ENCODE assay signal across 4 cellular contexts in the genomic region with DNA sequence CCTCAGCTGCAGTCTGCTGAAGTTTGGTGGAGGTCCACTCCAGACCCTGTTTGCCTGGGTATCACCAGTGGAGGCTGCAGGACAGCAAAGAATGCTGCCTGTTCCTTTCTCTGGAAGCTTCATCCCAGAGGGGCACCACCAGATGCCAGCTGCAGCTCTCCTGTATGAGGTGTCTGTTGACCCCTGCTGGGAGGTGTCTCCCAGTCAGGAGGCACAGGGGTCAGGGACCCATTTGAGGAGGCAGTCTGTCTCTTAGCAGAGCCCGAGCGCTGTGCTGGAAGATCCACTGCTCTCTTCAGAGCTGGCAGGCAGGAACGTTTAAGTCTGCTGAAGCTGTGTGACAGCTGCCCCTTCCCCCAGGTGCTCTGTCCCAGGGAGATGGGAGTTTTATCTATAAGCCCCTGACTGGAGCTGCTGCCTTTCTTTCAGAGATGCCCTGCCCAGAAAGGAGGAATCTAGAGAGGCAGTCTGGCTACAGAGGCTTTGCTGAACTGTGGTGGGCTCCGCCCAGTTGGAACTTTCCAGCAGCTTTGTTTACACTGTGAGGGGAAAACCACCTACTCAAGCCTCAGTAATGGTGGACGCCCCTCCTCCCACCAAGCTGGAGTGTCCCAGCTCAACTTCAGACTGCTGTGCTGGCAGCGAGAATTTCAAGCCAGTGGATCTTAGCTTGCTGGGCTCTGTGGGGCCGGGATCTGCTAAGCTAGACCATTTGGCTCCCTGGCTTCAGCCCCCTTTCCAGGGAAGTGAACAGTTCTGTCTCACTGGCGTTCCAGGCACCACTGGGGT. TPM values are rescaled to one million over a fixed set of nuclear protein-coding genes. Genes with fewer than 3 reads are reported as not detected.
"Had no signal": no experiment of that assay in that cellular context is flagged by ENCODE, and none has a peak within 500 bp of the region (broad histone marks: within the 10 kb centered on the region; RNA-seq: fewer than 3 reads in every experiment).

No MANE protein-coding gene starts in this region.

RNA-seq across cellular contexts. Expression of gene KCNJ8, which starts 20.5 kb away (rescaled TPM):
- total RNA-seq: mammary epithelial cell; naive thymus-derived CD8-positive, alpha-beta T cell; smooth muscle cell had no signal
- polyA plus RNA-seq: keratinocyte; mammary epithelial cell; naive thymus-derived CD8-positive, alpha-beta T cell; smooth muscle cell had no signal
